ENCODE assay signal across 9 cellular contexts in genomic region chr6:21587182-21587924, GRCh38. TPM values are rescaled to one million over a fixed set of nuclear protein-coding genes. Genes with fewer than 3 reads are reported as not detected.
A peak's percentile ranks its signal among the peaks of the same experiment; 100 is the strongest.
DNase-seq lines count a peak whose midpoint lies in the region; ATAC-seq, FAIRE-seq and TF ChIP-seq lines count a peak whose summit lies in the region.
"Had no signal": no experiment of that assay in that cellular context is flagged by ENCODE, and none has a peak within 500 bp of the region (broad histone marks: within the 10 kb centered on the region; RNA-seq: fewer than 3 reads in every experiment).

No MANE protein-coding gene starts in this region.

- no peaks in the 10 kb centered on the region for H3K27me3 ChIP-seq in OCI-LY1 (ENCODE audit: insufficient read depth, low read length)

- no peaks in the 10 kb centered on the region for H3K9me3 ChIP-seq in OCI-LY1 (ENCODE audit: low read length)

- H3K9ac ChIP-seq in OCI-LY1 (ENCODE audit: low read length) = peak overlapping the region; percentile 71

- peak overlapping the region; percentile 95 for H3K4me2 ChIP-seq in OCI-LY1 (ENCODE audit: low read length)

- peak; percentile 31 for ATAC-seq in GM21515 (IDR thresholded peaks at IDR 0.05; ENCODE audit: unreplicated experiment)

- no peaks in the 10 kb centered on the region for H3K36me3 ChIP-seq in OCI-LY1 (ENCODE audit: insufficient read depth, low read length)

- peak overlapping the region; percentile 52 for H3K27ac ChIP-seq in OCI-LY1 (ENCODE audit: low read depth, low read length, poor library complexity, severe bottlenecking)

- no peaks in the 10 kb centered on the region for H3K79me2 ChIP-seq in OCI-LY1 (ENCODE audit: insufficient read depth, low read length)

- H3K9me2 ChIP-seq in OCI-LY1 (ENCODE audit: low read depth, low read length) = no peaks in the 10 kb centered on the region

- FAIRE-seq in HTR-8/SVneo (lab: Jason Lieb, UNC) = no peak
- FAIRE-seq in D721Med (lab: Jason Lieb, UNC) = no peak
- FAIRE-seq: islet of Langerhans had no signal

- H3K4me3 ChIP-seq in OCI-LY1 (ENCODE audit: low read depth, low read length, poor library complexity, severe bottlenecking) = peak overlapping the region; percentile 77

- H3K4me1 ChIP-seq in OCI-LY1 (ENCODE audit: insufficient read depth, low read length, severe bottlenecking) = peaks cover 12% of the 10 kb centered on the region

- H3F3A ChIP-seq in OCI-LY1 (ENCODE audit: insufficient read depth, low read length) = no peaks in the 10 kb centered on the region

- H4K20me1 ChIP-seq in OCI-LY1 (ENCODE audit: insufficient read depth, low read length) = no peaks in the 10 kb centered on the region

- peak; percentile 10; the same call in 1 of the 2 replicates for TF ChIP-seq CTCF in OCI-LY1 (IDR thresholded peaks at IDR 0.05; ENCODE audit: low read length)
- TF ChIP-seq CTCF in D721Med (IDR thresholded peaks at IDR 0.05; ENCODE audit: insufficient read depth, missing control alignments) = no peak

- H2AFZ ChIP-seq in OCI-LY1 (ENCODE audit: low read length) = no peak overlapping the region

- in situ Hi-C loops in G401 (cut with HindIII; ENCODE audit: low sequenced_read_pairs) = no loop called here

- peak; percentile 86 for DNase-seq in G401 (ENCODE audit: low spot score)
- peak; percentile 25 for DNase-seq in HTR-8/SVneo (ENCODE audit: insufficient read length, low spot score)
- peak in 45 of 58 donors; percentile 5 to 79 (median 46) for DNase-seq in anterior cingulate cortex (lab: John Stamatoyannopoulos, UW)
- DNase-seq in hepatic stellate cell (ENCODE audit: low spot score) = peak; percentile 60
- DNase-seq in putamen (ENCODE audit: low spot score) = peak; percentile 48
- no peak for DNase-seq in D721Med (ENCODE audit: insufficient read length, low spot score)

RNA-seq across cellular contexts. Expression of gene SOX4, which starts 6.2 kb away (rescaled TPM):
- total RNA-seq in G401 (2014; rRNA removed; shearing (Covaris generic)) = 0.17 and 0.25 TPM in 2 replicates
